9 cellular contexts compared by ENCODE assay signal in the genomic region with DNA sequence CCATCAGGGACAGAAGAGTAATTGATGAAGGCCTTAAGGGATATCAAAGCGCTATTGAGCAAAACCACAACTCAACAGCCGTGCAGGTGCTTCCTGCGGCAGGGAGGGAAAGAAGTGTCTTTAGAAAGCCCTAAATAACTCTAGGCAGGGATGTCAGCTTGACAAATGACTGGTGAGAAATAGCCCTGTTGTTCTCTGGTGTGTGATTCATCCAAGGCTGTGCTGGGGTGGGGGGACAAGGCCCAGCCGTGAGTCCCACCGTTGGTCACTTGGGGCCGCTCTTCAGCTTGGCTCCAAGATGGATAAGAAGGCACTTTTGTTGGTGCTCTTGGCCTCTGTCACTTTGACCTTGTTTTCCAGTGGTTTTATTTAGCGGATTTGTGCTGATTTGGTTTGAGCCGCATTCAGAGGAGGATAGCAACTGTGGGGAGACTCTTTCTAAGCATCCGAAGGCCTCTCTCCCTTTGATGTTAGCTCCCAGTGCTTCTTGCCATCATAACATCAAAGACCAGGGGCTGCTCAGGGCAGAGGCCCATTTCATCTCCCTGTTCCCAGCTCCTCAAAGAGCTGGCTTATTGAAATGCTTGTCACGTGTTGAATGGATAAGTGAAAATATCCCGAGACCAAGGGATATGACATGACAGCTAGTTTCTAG.
DNase-seq lines count a peak whose midpoint lies in the region; ATAC-seq and TF ChIP-seq lines count a peak whose summit lies in the region.
"Had no signal": no experiment of that assay in that cellular context is flagged by ENCODE, and none has a peak within 500 bp of the region (broad histone marks: within the 10 kb centered on the region; RNA-seq: fewer than 3 reads in every experiment).

No MANE protein-coding gene starts in this region.

- WGBS in ovary, 3 donors = 56 to 76% (median 66%) methylated on average over 11 of the region's 11 CpGs

- no peak overlapping the region for H3K4me3 ChIP-seq in ovary

- H3K27me3 Mint-ChIP-seq in activated CD4-positive, alpha-beta memory T cell treated with anti-CD3 and anti-CD28 coated beads for 36 hours = peaks cover 7% of the 10 kb centered on the region
- H3K27me3 Mint-ChIP-seq in activated CD4-positive, alpha-beta memory T cell treated with anti-CD3 and anti-CD28 coated beads, Interleukin-2, amount 10 ng/mL, durations not matched to agents 7 days and 5 days = peaks cover 34% of the 10 kb centered on the region
- H3K27me3 Mint-ChIP-seq in T-helper 17 cell = peaks cover 20% of the 10 kb centered on the region

- no peak overlapping the region for H3K27ac Mint-ChIP-seq in activated CD4-positive, alpha-beta memory T cell treated with anti-CD3 and anti-CD28 coated beads for 36 hours
- no peak overlapping the region for H3K27ac Mint-ChIP-seq in activated CD4-positive, alpha-beta memory T cell treated with anti-CD3 and anti-CD28 coated beads, Interleukin-2, amount 10 ng/mL, durations not matched to agents 7 days and 5 days
- no peak overlapping the region for H3K27ac Mint-ChIP-seq in T-helper 17 cell
- H3K27ac Mint-ChIP-seq: stimulated activated naive CD8-positive, alpha-beta T cell treated with anti-CD3 and anti-CD28 coated beads, Interleukin-15, Interleukin-2, amounts not matched to agents 100 ng/mL and 50 ng/mL, for 24 hours had no signal

- peak; percentile 27 for ATAC-seq in T-helper 17 cell
- ATAC-seq in HG03280 (IDR thresholded peaks at IDR 0.05; ENCODE audit: unreplicated experiment) = no peak

- intact Hi-C loops in activated CD4-positive, alpha-beta memory T cell treated with anti-CD3 and anti-CD28 coated beads for 36 hours (cut with micrococcal nuclease) = loop anchor here (5.0 kb wide), 2 partner anchors 46 to 194 kb away; no protein-coding TSS in a partner anchor
- intact Hi-C loops in posterior cingulate gyrus (cut with DNase I) (loop anchor here (2.0 kb wide), 1 partner anchor 195 kb away; no protein-coding TSS in a partner anchor), ovary (cut with DNase I) (no loop called here)

- no peak overlapping the region for H3K4me3 Mint-ChIP-seq in activated CD4-positive, alpha-beta memory T cell treated with anti-CD3 and anti-CD28 coated beads for 36 hours
- H3K4me3 Mint-ChIP-seq in activated CD4-positive, alpha-beta memory T cell treated with anti-CD3 and anti-CD28 coated beads, Interleukin-2, amount 10 ng/mL, durations not matched to agents 7 days and 5 days = no peak overlapping the region
- H3K4me3 Mint-ChIP-seq in T-helper 17 cell = no peak overlapping the region
- H3K4me3 Mint-ChIP-seq: stimulated activated naive CD8-positive, alpha-beta T cell treated with anti-CD3 and anti-CD28 coated beads, Interleukin-15, Interleukin-2, amounts not matched to agents 100 ng/mL and 50 ng/mL, for 24 hours had no signal

- peak; percentile 34 for DNase-seq in activated CD4-positive, alpha-beta memory T cell treated with anti-CD3 and anti-CD28 coated beads for 36 hours
- DNase-seq in activated CD4-positive, alpha-beta memory T cell treated with anti-CD3 and anti-CD28 coated beads, Interleukin-2, amount 10 ng/mL, durations not matched to agents 7 days and 5 days = no peak
- DNase-seq in T-helper 17 cell (no peak), globus pallidus (ENCODE audit: low spot score) (peak; percentile 86), posterior cingulate gyrus (peak in 6 of 10 donors; percentile 45 to 94 (median 67)), ovary (no peak)

- H3K9me3 Mint-ChIP-seq in activated CD4-positive, alpha-beta memory T cell treated with anti-CD3 and anti-CD28 coated beads for 36 hours = no peaks in the 10 kb centered on the region
- H3K9me3 Mint-ChIP-seq in activated CD4-positive, alpha-beta memory T cell treated with anti-CD3 and anti-CD28 coated beads, Interleukin-2, amount 10 ng/mL, durations not matched to agents 7 days and 5 days = no peaks in the 10 kb centered on the region
- H3K9me3 Mint-ChIP-seq: stimulated activated naive CD8-positive, alpha-beta T cell treated with anti-CD3 and anti-CD28 coated beads, Interleukin-15, Interleukin-2, amounts not matched to agents 100 ng/mL and 50 ng/mL, for 24 hours had no signal

- peaks cover 1% of the 10 kb centered on the region for H3K4me1 ChIP-seq in ovary (ENCODE audit: insufficient read depth)

- H3K27ac ChIP-seq in ovary = no peak overlapping the region

- H3K36me3 ChIP-seq in ovary = no peaks in the 10 kb centered on the region

- TF ChIP-seq RAD21 in Ishikawa (IDR thresholded peaks at IDR 0.05; ENCODE audit: low read depth) = peak; percentile 61

- no peaks in the 10 kb centered on the region for H3K36me3 Mint-ChIP-seq in activated CD4-positive, alpha-beta memory T cell treated with anti-CD3 and anti-CD28 coated beads for 36 hours
- H3K36me3 Mint-ChIP-seq in activated CD4-positive, alpha-beta memory T cell treated with anti-CD3 and anti-CD28 coated beads, Interleukin-2, amount 10 ng/mL, durations not matched to agents 7 days and 5 days (ENCODE audit: low read depth) = no peaks in the 10 kb centered on the region
- no peaks in the 10 kb centered on the region for H3K36me3 Mint-ChIP-seq in T-helper 17 cell (ENCODE audit: low read depth)

- H3K4me1 Mint-ChIP-seq in activated CD4-positive, alpha-beta memory T cell treated with anti-CD3 and anti-CD28 coated beads for 36 hours (ENCODE audit: low read depth) = no peaks in the 10 kb centered on the region
- H3K4me1 Mint-ChIP-seq in activated CD4-positive, alpha-beta memory T cell treated with anti-CD3 and anti-CD28 coated beads, Interleukin-2, amount 10 ng/mL, durations not matched to agents 7 days and 5 days = peaks cover 1% of the 10 kb centered on the region
- no peaks in the 10 kb centered on the region for H3K4me1 Mint-ChIP-seq in T-helper 17 cell

- H3K27me3 ChIP-seq in ovary = no peaks in the 10 kb centered on the region

- CTCF ChIA-PET in activated CD4-positive, alpha-beta memory T cell treated with anti-CD3 and anti-CD28 coated beads for 36 hours (lab: Charles Lee) = interaction anchor here (0.8 to 1.6 kb wide), 3 partner anchors 11 to 193 kb away, joined by 3 to 4 read pairs (median 4); no protein-coding TSS in a partner anchor
- CTCF ChIA-PET in activated CD4-positive, alpha-beta memory T cell treated with anti-CD3 and anti-CD28 coated beads, Interleukin-2, amount 10 ng/mL, durations not matched to agents 7 days and 5 days (lab: Charles Lee) = no interaction called here

- TF ChIP-seq CTCF in ovary (IDR thresholded peaks at IDR 0.05) = no peak

- TF ChIP-seq EP300 in Ishikawa (IDR thresholded peaks at IDR 0.05; ENCODE audit: borderline replicate concordance) (no peak), ovary (IDR thresholded peaks at IDR 0.05) (no peak)

- no peak for TF ChIP-seq POLR2A in ovary (IDR thresholded peaks at IDR 0.05)

- no peaks in the 10 kb centered on the region for H3K9me3 ChIP-seq in T-helper 17 cell (ENCODE audit: control insufficient read depth, low read length, poor library complexity, severe bottlenecking)
- H3K9me3 ChIP-seq in ovary = no peaks in the 10 kb centered on the region

- POLR2A ChIA-PET in activated CD4-positive, alpha-beta memory T cell treated with anti-CD3 and anti-CD28 coated beads for 36 hours (lab: Charles Lee) = no interaction called here
- POLR2A ChIA-PET in activated CD4-positive, alpha-beta memory T cell treated with anti-CD3 and anti-CD28 coated beads, Interleukin-2, amount 10 ng/mL, durations not matched to agents 7 days and 5 days (lab: Charles Lee) = no interaction called here

TF ChIP-seq in Ishikawa, 13 proteins besides CTCF, POLR2A, EP300 and RAD21:
- no peak for TF ChIP-seq ZBTB7A (IDR thresholded peaks at IDR 0.05; ENCODE audit: low read depth)
TF ChIP-seq in Ishikawa: peak in this region for 0.

Comparison
In these comparisons a context has a peak if more than half of its experiments do, and no peak if none do; other contexts are left out.
1. DNase-seq: peak in activated CD4-positive, alpha-beta memory T cell treated with anti-CD3 and anti-CD28 coated beads for 36 hours (single experiment), globus pallidus (single experiment) and posterior cingulate gyrus (6 of 10); none in activated CD4-positive, alpha-beta memory T cell treated with anti-CD3 and anti-CD28 coated beads, Interleukin-2, amount 10 ng/mL, durations not matched to agents 7 days and 5 days (single experiment), T-helper 17 cell (0 of 3) and ovary (0 of 5).
2. intact Hi-C loops: an anchor here in activated CD4-positive, alpha-beta memory T cell treated with anti-CD3 and anti-CD28 coated beads for 36 hours (5.0 kb wide) and posterior cingulate gyrus (2.0 kb wide); none called in ovary.